Comparison of ENCODE assay signal across 10 cellular contexts in the genomic region with DNA sequence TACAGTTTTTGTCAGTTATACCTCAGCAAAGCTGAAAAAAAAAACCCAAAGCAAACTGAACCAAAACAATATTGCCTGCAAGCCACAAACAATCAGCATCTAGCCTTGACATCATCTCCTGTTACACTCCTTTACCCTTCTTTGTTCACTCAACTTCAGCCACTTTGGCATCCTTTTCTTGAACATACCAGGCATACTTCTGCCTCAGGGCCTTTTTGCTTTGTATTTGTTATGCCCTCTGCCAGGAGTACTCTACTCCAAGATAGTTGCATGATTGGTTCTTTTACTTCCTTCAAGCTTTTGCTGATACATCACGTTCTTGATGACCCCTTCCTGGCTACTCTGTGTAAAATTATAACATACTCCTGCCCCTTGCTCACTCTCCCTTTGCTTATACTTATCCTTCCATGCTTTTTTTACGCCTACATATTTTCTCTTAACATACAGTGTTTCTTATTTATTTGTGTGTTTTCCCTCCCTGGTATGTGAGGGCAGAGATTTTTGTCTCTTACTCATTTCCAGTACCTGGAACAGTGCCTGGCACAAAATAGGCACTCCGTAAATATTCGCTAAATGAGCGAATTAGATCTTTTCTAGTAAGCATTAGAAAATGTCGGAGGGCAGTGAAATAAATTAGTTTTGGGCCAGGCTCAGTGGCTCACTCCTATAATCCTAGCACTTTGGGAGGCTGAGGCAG. TPM values are rescaled to one million over a fixed set of nuclear protein-coding genes. Genes with fewer than 3 reads are reported as not detected.
A peak's percentile ranks its signal among the peaks of the same experiment; 100 is the strongest.
DNase-seq lines count a peak whose midpoint lies in the region; ATAC-seq, FAIRE-seq and TF ChIP-seq lines count a peak whose summit lies in the region.
"Had no signal": no experiment of that assay in that cellular context is flagged by ENCODE, and none has a peak within 500 bp of the region (broad histone marks: within the 10 kb centered on the region; RNA-seq: fewer than 3 reads in every experiment).

No MANE protein-coding gene starts in this region.

- TF ChIP-seq POLR2A in H54 (IDR thresholded peaks at IDR 0.05; ENCODE audit: low read depth, low read length): no peak
- TF ChIP-seq POLR2A in heart left ventricle (IDR thresholded peaks at IDR 0.05): no peak
- TF ChIP-seq POLR2A in adrenal gland (IDR thresholded peaks at IDR 0.05): no peak

- H3K4me3 Mint-ChIP-seq in astrocyte (ENCODE audit: unreplicated experiment): no peak overlapping the region
- H3K4me3 Mint-ChIP-seq: natural killer cell had no signal

- no peaks in the 10 kb centered on the region for H3K9me3 Mint-ChIP-seq in astrocyte (ENCODE audit: unreplicated experiment)
- H3K9me3 Mint-ChIP-seq: natural killer cell had no signal

- FAIRE-seq in H54 (lab: Jason Lieb, UNC) (peak; percentile 75), astrocyte (lab: Jason Lieb, UNC) (peak; percentile 68)

- no peak for TF ChIP-seq CTCF in astrocyte (IDR thresholded peaks at IDR 0.05; ENCODE audit: insufficient read depth, low read depth, low read length)
- TF ChIP-seq CTCF in heart left ventricle (IDR thresholded peaks at IDR 0.05): no peak
- no peak for TF ChIP-seq CTCF in retinal pigment epithelial cell (conservative IDR thresholded peaks at IDR 0.05; ENCODE audit: low read depth, low read length)
- TF ChIP-seq CTCF in adrenal gland (IDR thresholded peaks at IDR 0.05): no peak

- intact Hi-C loops in heart left ventricle (cut with DNase I): loop anchor here in 1 of 10 donors (10.0 kb wide), 1 partner anchor 64 kb away; no protein-coding TSS in a partner anchor
- intact Hi-C loops in adrenal gland (cut with DNase I): no loop called here

- no peaks in the 10 kb centered on the region for H3K9me3 ChIP-seq in astrocyte (ENCODE audit: insufficient read depth, low read depth, low read length)
- H3K9me3 ChIP-seq in heart left ventricle: no peaks in the 10 kb centered on the region
- H3K9me3 ChIP-seq in adrenal gland (replicated peaks in 1 of 3): no peaks in the 10 kb centered on the region

- ATAC-seq in heart left ventricle (peak in 3 of 4 donors; percentile 18 to 58 (median 41)), HG03045 (IDR thresholded peaks at IDR 0.05; ENCODE audit: unreplicated experiment) (no peak), GM21529 (IDR thresholded peaks at IDR 0.05; ENCODE audit: unreplicated experiment) (no peak)
- ATAC-seq: natural killer cell had no signal

- peak; percentile 37 for DNase-seq in H54 (ENCODE audit: insufficient read length, low spot score)
- DNase-seq in astrocyte (ENCODE audit: low read depth): peak; percentile 89
- no peak for DNase-seq in heart left ventricle
- peak; percentile 54 for DNase-seq in retinal pigment epithelial cell (ENCODE audit: low read depth)
- no peak for DNase-seq in adrenal gland
- no peak for DNase-seq in HK-2 (ENCODE audit: unreplicated experiment)
- DNase-seq: dorsolateral prefrontal cortex, natural killer cell had no signal

- H3K4me2 ChIP-seq in astrocyte (ENCODE audit: low read length): peak overlapping the region; percentile 42

- H3K27me3 ChIP-seq in astrocyte (ENCODE audit: insufficient read depth, low read length) (no peaks in the 10 kb centered on the region), heart left ventricle (no peaks in the 10 kb centered on the region), adrenal gland (no peaks in the 10 kb centered on the region)
- H3K27me3 ChIP-seq: dorsolateral prefrontal cortex had no signal

- H3K27ac ChIP-seq in astrocyte (ENCODE audit: low read depth, low read length) (peak overlapping the region; percentile 30), heart left ventricle (peak overlapping the region in 2 of 12 donors; percentile 16 to 32), adrenal gland (no peak overlapping the region)
- H3K27ac ChIP-seq: dorsolateral prefrontal cortex had no signal

- H3K9ac ChIP-seq in astrocyte (ENCODE audit: low read length): no peak overlapping the region

- H3K4me1 Mint-ChIP-seq in astrocyte (ENCODE audit: low read depth, unreplicated experiment): peaks cover 12% of the 10 kb centered on the region

- H3K27ac Mint-ChIP-seq in astrocyte (ENCODE audit: unreplicated experiment): peak overlapping the region; percentile 27
- H3K27ac Mint-ChIP-seq: natural killer cell had no signal

- no peaks in the 10 kb centered on the region for H3K27me3 Mint-ChIP-seq in astrocyte (ENCODE audit: low read depth, unreplicated experiment)

- peaks cover 5% of the 10 kb centered on the region for H3K36me3 Mint-ChIP-seq in astrocyte (ENCODE audit: low read depth, unreplicated experiment)
- H3K36me3 Mint-ChIP-seq: natural killer cell had no signal

- peaks cover 27% of the 10 kb centered on the region for H4K20me1 ChIP-seq in astrocyte (ENCODE audit: insufficient read depth, low read length)

- H3K4me3 ChIP-seq in astrocyte (ENCODE audit: insufficient read depth, low read depth, low read length) (no peak overlapping the region), heart left ventricle (no peak overlapping the region), retinal pigment epithelial cell (ENCODE audit: low read length) (no peak overlapping the region), adrenal gland (no peak overlapping the region)
- H3K4me3 ChIP-seq: dorsolateral prefrontal cortex had no signal

- peaks cover 85% of the 10 kb centered on the region for H3K79me2 ChIP-seq in astrocyte (ENCODE audit: insufficient read depth, low read length)

- H2AFZ ChIP-seq in astrocyte (ENCODE audit: low read depth, low read length): no peak overlapping the region

- H3K36me3 ChIP-seq in astrocyte (ENCODE audit: insufficient read depth, low read length): no peaks in the 10 kb centered on the region
- H3K36me3 ChIP-seq in heart left ventricle: peaks cover 0 to 15% (median 3%) of the 10 kb centered on the region in 9 donors
- no peaks in the 10 kb centered on the region for H3K36me3 ChIP-seq in adrenal gland (replicated peaks in 1 of 2)

- peaks cover 6% of the 10 kb centered on the region for H3K4me1 ChIP-seq in astrocyte (ENCODE audit: insufficient read depth, low read length)
- peaks cover 0 to 36% (median 11%) of the 10 kb centered on the region in 12 donors for H3K4me1 ChIP-seq in heart left ventricle
- H3K4me1 ChIP-seq in adrenal gland (replicated peaks in 1 of 2): peaks cover 0 to 16% of the 10 kb centered on the region in 2 donors

- WGBS in heart left ventricle, 4 donors: 84 to 85% (median 85%) methylated on average over 6 of the region's 6 CpGs
- 86 to 88% (median 87%) methylated on average over 6 of the region's 6 CpGs for WGBS in adrenal gland, 4 donors

RNA-seq across cellular contexts. Expression of a gene that starts 12.7 kb away (rescaled TPM):
- 56.0 and 58.6 TPM in 2 replicates for total RNA-seq in astrocyte
- total RNA-seq in heart left ventricle: 10 to 100 TPM; 35.4 to 78.8 (median 53.5) TPM
- 10 to 100 TPM; 17.4 to 33.9 TPM for polyA plus RNA-seq in heart left ventricle
- total RNA-seq in adrenal gland: 10 to 100 TPM; 19.1 to 61.2 (median 35.6) TPM
- 10 to 100 TPM; 10.2 to 42.6 (median 12.6) TPM for polyA plus RNA-seq in adrenal gland

Comparison
In these comparisons a context has a peak if more than half of its experiments do, and no peak if none do; other contexts are left out.
1. DNase-seq: peak in H54 (single experiment), astrocyte (single experiment) and retinal pigment epithelial cell (single experiment); none in heart left ventricle (0 of 5), adrenal gland (0 of 7) and HK-2 (single experiment).
2. ATAC-seq: peak in heart left ventricle (3 of 4); none in HG03045 (single experiment) and GM21529 (single experiment).